Comparison of ENCODE assay signal across 17 cellular contexts in genomic region chrX:40147399-40148188, GRCh38. TPM values are rescaled to one million over a fixed set of nuclear protein-coding genes. Genes with fewer than 3 reads are reported as not detected.
A peak's percentile ranks its signal among the peaks of the same experiment; 100 is the strongest.
DNase-seq lines count a peak whose midpoint lies in the region; ATAC-seq and TF ChIP-seq lines count a peak whose summit lies in the region.
"Had no signal": no experiment of that assay in that cellular context is flagged by ENCODE, and none has a peak within 500 bp of the region (broad histone marks: within the 10 kb centered on the region; RNA-seq: fewer than 3 reads in every experiment).

No MANE protein-coding gene starts in this region.

- no peak overlapping the region for H3K27ac Mint-ChIP-seq in Caco-2 (ENCODE audit: unreplicated experiment)
- no peak overlapping the region for H3K27ac Mint-ChIP-seq in endodermal cell
- H3K27ac Mint-ChIP-seq in neural progenitor cell: no peak overlapping the region
- H3K27ac Mint-ChIP-seq: T-helper 1 cell treated with Interleukin-12 subunit alpha and Interleukin-12 subunit beta and Interleukin-4 antibody, amounts not matched to agents 30 μg/mL and 1 μg/mL, for 36 hours had no signal

- no peaks in the 10 kb centered on the region for H3K79me2 ChIP-seq in neural progenitor cell (ENCODE audit: low read depth)

- no TSS peak for BruUV-seq in Caco-2 (replicated peaks; lab: Mats Ljungman, UMichigan)

- TF ChIP-seq CTCF in Caco-2 (IDR thresholded peaks at IDR 0.05; ENCODE audit: insufficient read depth in 1 of 2, low read depth in 1 of 2, low read length in 1 of 2, severe bottlenecking in 1 of 2, unreplicated experiment in 1 of 2) (no peak), endodermal cell (conservative IDR thresholded peaks at IDR 0.05) (no peak), neural progenitor cell (IDR thresholded peaks at IDR 0.05) (no peak)

- H3K9me3 Mint-ChIP-seq in Caco-2 (ENCODE audit: unreplicated experiment): no peaks in the 10 kb centered on the region
- H3K9me3 Mint-ChIP-seq in endodermal cell: peaks cover 3% of the 10 kb centered on the region
- H3K9me3 Mint-ChIP-seq in neural progenitor cell: peaks cover 14% of the 10 kb centered on the region
- H3K9me3 Mint-ChIP-seq: T-helper 1 cell treated with Interleukin-12 subunit alpha and Interleukin-12 subunit beta and Interleukin-4 antibody, amounts not matched to agents 30 μg/mL and 1 μg/mL, for 36 hours had no signal

- H3K4me1 ChIP-seq in Caco-2 (no peaks in the 10 kb centered on the region), HUES48 (ENCODE audit: control insufficient read depth, insufficient read depth, low read length) (peaks cover 44% of the 10 kb centered on the region), endodermal cell (ENCODE audit: control insufficient read depth, insufficient read depth, low read length) (no peaks in the 10 kb centered on the region), neural progenitor cell (peaks cover 61% of the 10 kb centered on the region)

- H2AFZ ChIP-seq in neural progenitor cell (replicated peaks): no peak overlapping the region

- H3K4me3 Mint-ChIP-seq in Caco-2 (ENCODE audit: unreplicated experiment) (peak overlapping the region; percentile 73), endodermal cell (peak overlapping the region; percentile 64), neural progenitor cell (no peak overlapping the region)

- CTCF ChIA-PET in Caco-2 (lab: Charles Lee): no interaction called here

- POLR2A ChIA-PET in Caco-2 (lab: Charles Lee): no interaction called here

- ATAC-seq in HG02981 (IDR thresholded peaks at IDR 0.05; ENCODE audit: unreplicated experiment) (no peak), HG03045 (IDR thresholded peaks at IDR 0.05; ENCODE audit: unreplicated experiment) (no peak)
- ATAC-seq: activated CD4-positive, CD25-positive, alpha-beta regulatory T cell treated with anti-CD3 and anti-CD28 coated beads, Interleukin-2, amount 50 U/mL, for 24 hours; gastroesophageal sphincter; right cardiac atrium had no signal

- WGBS in endodermal cell (ENCODE audit: insufficient coverage in 1 of 2, insufficient read length in 1 of 2), 2 experiments: 21 to 33% methylated on average over 13 to 46 of the region's 46 CpGs

- H3K9ac ChIP-seq in HUES48 (ENCODE audit: low read depth, low read length): no peak overlapping the region
- H3K9ac ChIP-seq in endodermal cell (ENCODE audit: extremely low read depth, low read length, poor library complexity, severe bottlenecking): no peak overlapping the region
- H3K9ac ChIP-seq in neural progenitor cell: no peak overlapping the region

- no peak overlapping the region; the same call in 1 of the 2 replicates for H3K4me3 ChIP-seq in Caco-2 (ENCODE audit: low read depth, low read length)
- H3K4me3 ChIP-seq in HUES48 (ENCODE audit: low read depth, low read length): peak overlapping the region; percentile 2; the same call in 1 of the 2 replicates
- H3K4me3 ChIP-seq in endodermal cell (ENCODE audit: low read length): no peak overlapping the region
- H3K4me3 ChIP-seq in neural progenitor cell: peak overlapping the region; percentile 49

- DNase-seq in Caco-2 (no peak), endodermal cell (peak; percentile 82), neural progenitor cell (ENCODE audit: low spot score) (peak; percentile 59), H4 (ENCODE audit: low spot score) (no peak)
- no peak for DNase-seq in activated naive CD4-positive, alpha-beta T cell (lab: John Stamatoyannopoulos, UW)
- DNase-seq: activated gamma-delta T cell, colonic mucosa, mammary epithelial cell, NCI-H226 had no signal

- H4K20me1 ChIP-seq in neural progenitor cell (ENCODE audit: low read depth): peaks cover 45% of the 10 kb centered on the region

- no peak overlapping the region for H3K27ac ChIP-seq in HUES48 (ENCODE audit: low read depth, low read length)
- H3K27ac ChIP-seq in endodermal cell (ENCODE audit: low read depth, low read length): no peak overlapping the region
- no peak overlapping the region for H3K27ac ChIP-seq in neural progenitor cell
- H3K27ac ChIP-seq: colonic mucosa, neutrophil had no signal

- H3K36me3 ChIP-seq in Caco-2 (ENCODE audit: control insufficient read depth, insufficient read depth, low read length) (no peaks in the 10 kb centered on the region), HUES48 (ENCODE audit: control insufficient read depth, insufficient read depth, low read length) (no peaks in the 10 kb centered on the region), endodermal cell (ENCODE audit: control insufficient read depth, insufficient read depth, low read length) (no peaks in the 10 kb centered on the region), neural progenitor cell (no peaks in the 10 kb centered on the region)
- H3K36me3 ChIP-seq: colonic mucosa, gastroesophageal sphincter, neutrophil had no signal

- H3F3A ChIP-seq in neural progenitor cell (ENCODE audit: low read depth): peaks cover 81% of the 10 kb centered on the region

- H3K4me1 Mint-ChIP-seq in Caco-2 (ENCODE audit: low read depth, unreplicated experiment) (no peaks in the 10 kb centered on the region), endodermal cell (peaks cover 44% of the 10 kb centered on the region), neural progenitor cell (peaks cover 54% of the 10 kb centered on the region)

- H3K27me3 ChIP-seq in Caco-2 (replicated peaks; ENCODE audit: control insufficient read depth, insufficient read depth, low read length) (no peaks in the 10 kb centered on the region), HUES48 (ENCODE audit: control insufficient read depth, insufficient read depth, low read length) (peaks cover 80% of the 10 kb centered on the region), endodermal cell (ENCODE audit: control insufficient read depth, insufficient read depth, low read length, poor library complexity, severe bottlenecking) (peaks cover 63% of the 10 kb centered on the region), neural progenitor cell (peaks cover 100% of the 10 kb centered on the region)
- H3K27me3 ChIP-seq: gastroesophageal sphincter had no signal

- H3K27me3 Mint-ChIP-seq in Caco-2 (ENCODE audit: insufficient read depth, unreplicated experiment): no peaks in the 10 kb centered on the region
- H3K27me3 Mint-ChIP-seq in endodermal cell (ENCODE audit: insufficient read depth): peaks cover 90% of the 10 kb centered on the region
- peaks cover 9% of the 10 kb centered on the region for H3K27me3 Mint-ChIP-seq in neural progenitor cell (ENCODE audit: insufficient read depth, low read depth)

- intact Hi-C loops in Caco-2 (cut with micrococcal nuclease; ENCODE audit: unreplicated experiment): loop anchor here (2.0 kb wide), 1 partner anchor 39 kb away; no protein-coding TSS in a partner anchor

- H3K36me3 Mint-ChIP-seq in Caco-2 (ENCODE audit: insufficient read depth, unreplicated experiment): no peaks in the 10 kb centered on the region
- no peaks in the 10 kb centered on the region for H3K36me3 Mint-ChIP-seq in endodermal cell (ENCODE audit: low read depth)
- H3K36me3 Mint-ChIP-seq in neural progenitor cell: no peaks in the 10 kb centered on the region

- peak overlapping the region; percentile 80 for H3K4me2 ChIP-seq in neural progenitor cell

- no peaks in the 10 kb centered on the region for H3K9me3 ChIP-seq in Caco-2
- H3K9me3 ChIP-seq in HUES48 (ENCODE audit: control insufficient read depth, insufficient read depth, low read length): no peaks in the 10 kb centered on the region; the same call in 1 of the 2 replicates
- H3K9me3 ChIP-seq in endodermal cell (ENCODE audit: control insufficient read depth, low read length): no peaks in the 10 kb centered on the region
- H3K9me3 ChIP-seq in neural progenitor cell (ENCODE audit: low read depth): no peaks in the 10 kb centered on the region
- H3K9me3 ChIP-seq: colonic mucosa, gastroesophageal sphincter, neutrophil had no signal

RNA-seq across cellular contexts. Expression of gene BCOR, which starts 49.8 kb away (rescaled TPM):
- total RNA-seq in Caco-2 (2022) (16.2 and 18.6 TPM in 2 replicates), endodermal cell (10 to 100 TPM; 31.3 to 37.9 TPM), neural progenitor cell (ENCODE audit: low replicate concordance) (29.5 and 32.4 TPM in 2 replicates)
- polyA plus RNA-seq in endodermal cell (2013, experiment 1 of 2): 31.8 TPM
- polyA plus RNA-seq in endodermal cell (2013, experiment 2 of 2): 30.2 TPM
- total RNA-seq in H4 (2014; rRNA removed; shearing (Covaris generic)): 22.8 and 23.8 TPM in 2 replicates

Comparison
In these comparisons a context has a peak if more than half of its experiments do, and no peak if none do; other contexts are left out.
1. DNase-seq: peak in endodermal cell (single experiment) and neural progenitor cell (single experiment); none in Caco-2 (0 of 2), activated naive CD4-positive, alpha-beta T cell (0 of 4) and H4 (single experiment).
2. H3K4me3 ChIP-seq: peak in HUES48 (single experiment) and neural progenitor cell (single experiment); none in Caco-2 (single experiment) and endodermal cell (single experiment).